Comparison of ENCODE assay signal across 1 cellular context in the genomic region with DNA sequence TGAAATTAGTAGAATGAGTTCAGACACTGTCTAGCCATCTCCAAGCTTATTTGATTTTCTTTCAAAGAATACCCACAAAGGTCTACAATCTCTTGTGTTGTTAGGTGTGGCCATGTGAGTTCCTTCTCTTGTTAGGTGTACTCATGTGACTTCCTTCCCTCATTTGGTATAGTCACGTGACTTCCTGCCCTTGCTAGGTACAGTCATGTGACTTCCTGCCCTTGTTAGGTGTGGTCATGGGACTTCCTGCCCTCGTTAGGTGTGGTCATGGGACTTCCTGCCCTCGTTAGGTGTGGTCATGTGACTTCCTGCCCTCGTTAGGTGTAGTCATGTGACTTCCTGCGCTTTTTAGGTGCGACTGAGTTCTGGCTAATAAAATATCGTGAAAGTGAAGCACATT.
TF ChIP-seq lines count a peak whose summit lies in the region.

No MANE protein-coding gene starts in this region.

TF ChIP-seq in GM23338, 12 proteins besides CTCF, POLR2A, EP300 and RAD21 (continued from another document):
- TF ChIP-seq REST (IDR thresholded peaks at IDR 0.05; ENCODE audit: unreplicated experiment) (no peak), CREB1 (CRISPR knock-in tag; IDR thresholded peaks at IDR 0.05; ENCODE audit: low read depth) (no peak), POLR2AphosphoS5 (IDR thresholded peaks at IDR 0.05; ENCODE audit: low read depth) (no peak), JUNB (IDR thresholded peaks at IDR 0.05; ENCODE audit: unreplicated experiment) (no peak), ETS1 (IDR thresholded peaks at IDR 0.05) (no peak)
TF ChIP-seq in GM23338: peak in this region for 0.
